Comparison of ENCODE assay signal across 9 cellular contexts in the genomic region with DNA sequence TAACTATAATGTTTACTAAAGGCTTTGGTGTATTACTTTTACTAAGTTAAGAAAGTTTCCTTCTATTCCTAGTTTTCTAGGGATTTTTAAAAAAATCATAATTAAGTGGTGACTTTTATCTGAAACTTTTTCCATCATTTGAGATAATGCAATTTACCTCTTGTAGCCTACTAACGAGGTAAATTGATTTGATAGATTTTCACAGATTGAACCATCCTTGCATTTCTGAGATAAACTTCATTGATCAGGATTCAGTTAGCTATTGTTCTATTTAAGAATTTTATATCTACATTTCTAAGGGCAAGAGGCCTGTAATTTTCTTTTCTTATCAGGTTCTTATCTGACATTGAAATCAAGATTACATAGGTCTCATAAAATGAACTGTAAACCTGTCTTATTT.
"Had no signal": no experiment of that assay in that cellular context is flagged by ENCODE, and none has a peak within 500 bp of the region (broad histone marks: within the 10 kb centered on the region; RNA-seq: fewer than 3 reads in every experiment).

No MANE protein-coding gene starts in this region.

- H3K4me3 ChIP-seq: GM23248, HAP-1 had no signal

- ATAC-seq: HCT116, HepG2 had no signal

- H3K4me3 Mint-ChIP-seq: IgD-negative memory B cell had no signal

- H3K4me1 ChIP-seq: HAP-1 had no signal

- H3K4me1 Mint-ChIP-seq: IgD-negative memory B cell had no signal

- H3K36me3 ChIP-seq: HAP-1 had no signal

- H3K27me3 Mint-ChIP-seq: IgD-negative memory B cell had no signal

- H3K27ac Mint-ChIP-seq: IgD-negative memory B cell had no signal

- DNase-seq: GM23248, GOT3, H7, KG1 had no signal

- H3K27ac ChIP-seq: GM23248, HL-60 had no signal

- H3K9ac ChIP-seq: GM23248 had no signal
